ENCODE assay signal across 8 cellular contexts in genomic region chr5:163505475-163506457, GRCh38. TPM values are rescaled to one million over a fixed set of nuclear protein-coding genes. Genes with fewer than 3 reads are reported as not detected.
DNase-seq lines count a peak whose midpoint lies in the region; ATAC-seq and TF ChIP-seq lines count a peak whose summit lies in the region.

Gene MAT2B, plus strand, starts transcription at chr5:163505619. Its CDS starts 68 bp downstream, at chr5:163505687.

- peak within 1 kb of the TSS; percentile 97 to 100 (median 99) for H3K27ac Mint-ChIP-seq in CD4-positive, alpha-beta memory T cell
- H3K27ac Mint-ChIP-seq in activated CD4-positive, alpha-beta memory T cell treated with anti-CD3 and anti-CD28 coated beads for 36 hours: peak within 1 kb of the TSS; percentile 100

- no peaks in the 10 kb centered on the region for H3K27me3 ChIP-seq in CD4-positive, alpha-beta memory T cell (ENCODE audit: insufficient read depth, low read length)
- no peaks in the 10 kb centered on the region for H3K27me3 ChIP-seq in dorsolateral prefrontal cortex

- POLR2A ChIA-PET in CD4-positive, alpha-beta memory T cell (lab: Charles Lee; ENCODE audit: partially characterized antibody): interaction anchor here (0.6 to 9.9 kb wide), 22 partner anchors 11 to 70 kb away, joined by 3 to 257 read pairs (median 4); partner anchors contain the start of genes CCNG1, HMMR and NUDCD2
- POLR2A ChIA-PET in activated CD4-positive, alpha-beta memory T cell treated with anti-CD3 and anti-CD28 coated beads for 36 hours (lab: Charles Lee): interaction anchor here (1.0 to 8.4 kb wide), 6 partner anchors 16 to 68 kb away, joined by 3 to 235 read pairs (median 4); partner anchors contain the start of genes CCNG1, HMMR and NUDCD2

- TF ChIP-seq POLR2A in lower leg skin (IDR thresholded peaks at IDR 0.05): peak in 1 of 2 donors; percentile 88

- peak within 1 kb of the TSS; percentile 92 to 100 (median 98) for H3K4me3 Mint-ChIP-seq in CD4-positive, alpha-beta memory T cell
- H3K4me3 Mint-ChIP-seq in activated CD4-positive, alpha-beta memory T cell treated with anti-CD3 and anti-CD28 coated beads for 36 hours: peak within 1 kb of the TSS; percentile 95

- WGBS in lower leg skin, 2 donors: 0% methylated on average over 62 to 68 of the region's 68 CpGs

- peaks cover 44% of the 10 kb centered on the region for H3K4me1 ChIP-seq in CD4-positive, alpha-beta memory T cell (ENCODE audit: insufficient read depth, low read length)

- H3K9me3 ChIP-seq in CD4-positive, alpha-beta memory T cell (ENCODE audit: control insufficient read depth in 1 of 2, low read length in 2 of 2): no peaks in the 10 kb centered on the region

- intact Hi-C loops in CD4-positive, alpha-beta memory T cell (cut with micrococcal nuclease): loop anchor here (1.0 kb wide), 2 partner anchors 45 to 68 kb away; partner anchors contain the start of genes CCNG1, HMMR and NUDCD2
- intact Hi-C loops in activated CD4-positive, alpha-beta memory T cell treated with anti-CD3 and anti-CD28 coated beads for 36 hours (cut with micrococcal nuclease): loop anchor here (1.0 kb wide), 3 partner anchors 45 to 68 kb away; partner anchors contain the start of genes CCNG1, HMMR and NUDCD2
- intact Hi-C loops in dorsolateral prefrontal cortex (cut with DNase I): loop anchor here (1.0 kb wide), 1 partner anchor 45 kb away; the partner anchor contains the start of genes HMMR (in 2 of the 2) and NUDCD2 (in 2 of the 2)
- intact Hi-C loops in lower leg skin (cut with DNase I; ENCODE audit: low total_unique reads): no loop called here

- H3K9me3 Mint-ChIP-seq in CD4-positive, alpha-beta memory T cell: no peaks in the 10 kb centered on the region
- H3K9me3 Mint-ChIP-seq in activated CD4-positive, alpha-beta memory T cell treated with anti-CD3 and anti-CD28 coated beads for 36 hours: no peaks in the 10 kb centered on the region

- peak; percentile 87 for ATAC-seq in GM19452 (IDR thresholded peaks at IDR 0.05; ENCODE audit: unreplicated experiment)

- TF ChIP-seq CTCF in dorsolateral prefrontal cortex (IDR thresholded peaks at IDR 0.05 in 54 of 56, conservative IDR thresholded peaks at IDR 0.05 in 2 of 56; ENCODE audit: low read depth in 1 of 56, partially characterized antibody in 56 of 56): peak in 55 of 56 donors; percentile 18 to 75 (median 56)
- TF ChIP-seq CTCF in lower leg skin (IDR thresholded peaks at IDR 0.05): peak in 1 of 3 donors; percentile 26

- no peaks in the 10 kb centered on the region for H3K27me3 Mint-ChIP-seq in CD4-positive, alpha-beta memory T cell
- H3K27me3 Mint-ChIP-seq in activated CD4-positive, alpha-beta memory T cell treated with anti-CD3 and anti-CD28 coated beads for 36 hours: no peaks in the 10 kb centered on the region

- peaks cover 7 to 34% of the 10 kb centered on the region in 2 donors for H3K36me3 Mint-ChIP-seq in CD4-positive, alpha-beta memory T cell
- H3K36me3 Mint-ChIP-seq in activated CD4-positive, alpha-beta memory T cell treated with anti-CD3 and anti-CD28 coated beads for 36 hours: peaks cover 33% of the 10 kb centered on the region

- H3K4me3 ChIP-seq in CD4-positive, alpha-beta memory T cell (ENCODE audit: low read length in 2 of 2): peak within 1 kb of the TSS; percentile 70 to 75
- peak within 1 kb of the TSS; percentile 59 to 99 (median 86) for H3K4me3 ChIP-seq in dorsolateral prefrontal cortex
- H3K4me3 ChIP-seq in lower leg skin (ENCODE audit: low read depth, poor library complexity, severe bottlenecking): peak within 1 kb of the TSS; percentile 64

- H3K36me3 ChIP-seq in CD4-positive, alpha-beta memory T cell (ENCODE audit: insufficient read depth, low read length): no peaks in the 10 kb centered on the region

- CTCF ChIA-PET in CD4-positive, alpha-beta memory T cell (lab: Charles Lee; ENCODE audit: partially characterized antibody): interaction anchor here (0.7 to 5.1 kb wide), 14 partner anchors 27 to 88 kb away, joined by 3 to 63 read pairs (median 4); partner anchors contain the start of genes CCNG1, HMMR and NUDCD2
- CTCF ChIA-PET in activated CD4-positive, alpha-beta memory T cell treated with anti-CD3 and anti-CD28 coated beads for 36 hours (lab: Charles Lee): interaction anchor here (0.7 to 3.8 kb wide), 9 partner anchors 11 to 68 kb away, joined by 3 to 47 read pairs (median 4); partner anchors contain the start of genes CCNG1, HMMR and NUDCD2

- H3K4me1 Mint-ChIP-seq in CD4-positive, alpha-beta memory T cell: peaks cover 32 to 73% (median 48%) of the 10 kb centered on the region in 4 donors
- peaks cover 30% of the 10 kb centered on the region for H3K4me1 Mint-ChIP-seq in activated CD4-positive, alpha-beta memory T cell treated with anti-CD3 and anti-CD28 coated beads for 36 hours (ENCODE audit: low read depth)

- peak within 1 kb of the TSS; percentile 90 for H3K27ac ChIP-seq in CD4-positive, alpha-beta memory T cell (ENCODE audit: low read depth, low read length)
- H3K27ac ChIP-seq in dorsolateral prefrontal cortex: peak within 1 kb of the TSS; percentile 86 to 99 (median 97)

- DNase-seq in CD4-positive, alpha-beta memory T cell: peak; percentile 95 to 97 (median 95)
- DNase-seq in HK-2 (ENCODE audit: unreplicated experiment): peak; percentile 90
- DNase-seq in NCI-H82 treated with DMSO at 0.1 percent for 48 hours (lab: John Stamatoyannopoulos, UW; ENCODE audit: unreplicated experiment): peak; percentile 80
- peak; percentile 97 for DNase-seq in activated CD4-positive, alpha-beta memory T cell treated with anti-CD3 and anti-CD28 coated beads for 36 hours
- peak; percentile 90 to 97 (median 94) for DNase-seq in dorsolateral prefrontal cortex
- DNase-seq in lower leg skin (ENCODE audit: low spot score in 2 of 2): peak; percentile 94 to 99
- DNase-seq in stimulated activated CD4-positive, alpha-beta T cell treated with anti-CD3 and anti-CD28 coated beads, Interleukin-4, amount 100 ng/mL, for 48 hours (ENCODE audit: low read depth in 2 of 2): peak; percentile 91 to 94

RNA-seq across cellular contexts. Expression of gene MAT2B, which starts in this region (rescaled TPM):
- total RNA-seq in CD4-positive, alpha-beta memory T cell: 100 to 1,000 TPM; 150 to 157 TPM
- polyA plus RNA-seq in CD4-positive, alpha-beta memory T cell: 100 to 1,000 TPM; 282 to 420 TPM
- total RNA-seq in activated CD4-positive, alpha-beta memory T cell treated with anti-CD3 and anti-CD28 coated beads for 36 hours: 100 to 1,000 TPM; 114 to 122 TPM
- total RNA-seq in dorsolateral prefrontal cortex (10 to 100 TPM; 35.8 to 90.1 (median 67.1) TPM), lower leg skin (10 to 100 TPM; 34.9 to 50.1 (median 44.8) TPM)

Comparison
In these comparisons a context has a peak if more than half of its experiments do, and no peak if none do; other contexts are left out.
1. Peak in every context shown above with its lines: DNase-seq, ATAC-seq, H3K4me3 ChIP-seq and H3K27ac ChIP-seq.